34 cellular contexts compared by ENCODE assay signal in genomic region chr7:15567652-15568051, GRCh38. TPM values are rescaled to one million over a fixed set of nuclear protein-coding genes. Genes with fewer than 3 reads are reported as not detected.
"Had no signal": no experiment of that assay in that cellular context is flagged by ENCODE, and none has a peak within 500 bp of the region (broad histone marks: within the 10 kb centered on the region; RNA-seq: fewer than 3 reads in every experiment).

No MANE protein-coding gene starts in this region.

- H3K27ac Mint-ChIP-seq: activated B cell treated with CpG ODN at 0.5 μM for 24 hours; activated CD4-positive, alpha-beta memory T cell treated with anti-CD3 and anti-CD28 coated beads for 36 hours; activated naive CD4-positive, alpha-beta T cell treated with anti-CD3 and anti-CD28 coated beads, Interleukin-2, amount 10 ng/mL, durations not matched to agents 7 days and 5 days; activated naive CD8-positive, alpha-beta T cell; activated naive CD8-positive, alpha-beta T cell treated with anti-CD3 and anti-CD28 coated beads, Interleukin-2, amount 50 U/mL, for 24 hours; activated T-helper 1 cell treated with anti-CD3 and anti-CD28 coated beads, Interleukin-12 subunit alpha, Interleukin-12 subunit beta, Interleukin-2, Interleukin-4 antibody, amounts not matched to agents 30 ng/mL and 10 ng/mL and 1 ng/mL, durations not matched to agents 14 hours and 24 hours and 36 hours; T-cell; T-helper 17 cell had no signal

- ATAC-seq: activated naive CD8-positive, alpha-beta T cell treated with anti-CD3 and anti-CD28 coated beads, Interleukin-2, amount 50 U/mL, for 24 hours; activated T-cell treated with anti-CD3 and anti-CD28 coated beads, Interleukin-2, amount 50 U/mL, for 4 hours; PC-3; Right ventricle myocardium inferior; SK-N-SH treated with all-trans-retinoic acid at 6 μM for 48 hours; T-cell; T-helper 17 cell had no signal

- H3K27me3 Mint-ChIP-seq: activated B cell treated with CpG ODN at 0.5 μM for 24 hours; activated CD4-positive, alpha-beta memory T cell treated with anti-CD3 and anti-CD28 coated beads for 36 hours; activated naive CD4-positive, alpha-beta T cell treated with anti-CD3 and anti-CD28 coated beads, Interleukin-2, amount 10 ng/mL, durations not matched to agents 7 days and 5 days; activated naive CD8-positive, alpha-beta T cell; activated naive CD8-positive, alpha-beta T cell treated with anti-CD3 and anti-CD28 coated beads, Interleukin-2, amount 50 U/mL, for 24 hours; central memory CD8-positive, alpha-beta T cell; T-cell; T-helper 17 cell had no signal

- H3K9me3 Mint-ChIP-seq: activated T-helper 1 cell treated with anti-CD3 and anti-CD28 coated beads, Interleukin-12 subunit alpha, Interleukin-12 subunit beta, Interleukin-2, Interleukin-4 antibody, amounts not matched to agents 30 ng/mL and 10 ng/mL and 1 ng/mL, durations not matched to agents 14 hours and 24 hours and 36 hours had no signal

- DNase-seq: activated B cell treated with CpG ODN at 0.5 μM for 24 hours; activated CD4-positive, alpha-beta memory T cell treated with anti-CD3 and anti-CD28 coated beads for 36 hours; activated CD4-positive, alpha-beta T cell treated with anti-CD3 and anti-CD28 coated beads for 4 hours; activated CD4-positive, alpha-beta T cell treated with anti-CD3 and anti-CD28 coated beads, Interleukin-2, amount 50 U/mL, for 1 hour; activated CD4-positive, CD25-positive, alpha-beta regulatory T cell treated with anti-CD3 and anti-CD28 coated beads, Interleukin-2, amount 50 U/mL, for 72 hours; activated CD8-positive, alpha-beta memory T cell treated with anti-CD3 and anti-CD28 coated beads, Interleukin-2, amount 50 U/mL, for 4 hours; activated effector memory CD4-positive, alpha-beta T cell treated with Interleukin-2 at 50 U/mL for 16 hours; activated naive CD4-positive, alpha-beta T cell treated with anti-CD3 and anti-CD28 coated beads, Interleukin-2, amount 10 ng/mL, durations not matched to agents 7 days and 5 days; activated naive CD8-positive, alpha-beta T cell treated with anti-CD3 and anti-CD28 coated beads, Interleukin-2, amount 50 U/mL, for 24 hours; activated T-cell treated with anti-CD3 and anti-CD28 coated beads for 4 hours; activated T-cell treated with anti-CD3 and anti-CD28 coated beads, Interleukin-2, amount 50 U/mL, for 4 hours; anterior cingulate cortex; brain microvascular endothelial cell; Karpas-422; KBM-7; NCI-H1048; NCI-H187 treated with DMSO at 0.1 percent for 48 hours; NCI-H2081; NCI-H510A; NCI-H526; NCI-H774; PC-3; Peyer's patch; RPMI8226; SIG-M5; T-cell; T-helper 17 cell had no signal

- H3K4me1 Mint-ChIP-seq: activated B cell treated with CpG ODN at 0.5 μM for 24 hours; activated naive CD4-positive, alpha-beta T cell treated with anti-CD3 and anti-CD28 coated beads, Interleukin-2, amount 10 ng/mL, durations not matched to agents 7 days and 5 days; activated naive CD8-positive, alpha-beta T cell treated with anti-CD3 and anti-CD28 coated beads, Interleukin-2, amount 50 U/mL, for 24 hours; central memory CD8-positive, alpha-beta T cell; T-cell; T-helper 17 cell had no signal

- H3K4me3 Mint-ChIP-seq: activated B cell treated with CpG ODN at 0.5 μM for 24 hours; activated CD4-positive, alpha-beta memory T cell treated with anti-CD3 and anti-CD28 coated beads for 36 hours; activated naive CD4-positive, alpha-beta T cell treated with anti-CD3 and anti-CD28 coated beads, Interleukin-2, amount 10 ng/mL, durations not matched to agents 7 days and 5 days; activated naive CD8-positive, alpha-beta T cell; activated naive CD8-positive, alpha-beta T cell treated with anti-CD3 and anti-CD28 coated beads, Interleukin-2, amount 50 U/mL, for 24 hours; activated T-cell treated with anti-CD3 and anti-CD28 coated beads, Interleukin-2, amount 50 U/mL, for 4 hours; activated T-helper 1 cell treated with anti-CD3 and anti-CD28 coated beads, Interleukin-12 subunit alpha, Interleukin-12 subunit beta, Interleukin-2, Interleukin-4 antibody, amounts not matched to agents 30 ng/mL and 10 ng/mL and 1 ng/mL, durations not matched to agents 14 hours and 24 hours and 36 hours; central memory CD8-positive, alpha-beta T cell; T-cell; T-helper 17 cell had no signal

- H3K36me3 Mint-ChIP-seq: activated CD4-positive, alpha-beta memory T cell treated with anti-CD3 and anti-CD28 coated beads for 36 hours; activated naive CD4-positive, alpha-beta T cell treated with anti-CD3 and anti-CD28 coated beads, Interleukin-2, amount 10 ng/mL, durations not matched to agents 7 days and 5 days; activated naive CD8-positive, alpha-beta T cell; T-cell had no signal

RNA-seq across cellular contexts. Expression of gene AGMO, which starts 5.8 kb away (rescaled TPM):
- total RNA-seq: activated B cell treated with CpG ODN at 0.5 μM for 24 hours; activated CD4-positive, alpha-beta memory T cell treated with anti-CD3 and anti-CD28 coated beads for 36 hours; activated T-cell treated with anti-CD3 and anti-CD28 coated beads, Interleukin-2, amount 50 U/mL, for 4 hours; activated T-helper 1 cell treated with anti-CD3 and anti-CD28 coated beads, Interleukin-12 subunit alpha, Interleukin-12 subunit beta, Interleukin-2, Interleukin-4 antibody, amounts not matched to agents 30 ng/mL and 10 ng/mL and 1 ng/mL, durations not matched to agents 14 hours and 24 hours and 36 hours; cardiac muscle cell; MCF 10A; T-cell; T-helper 17 cell had no signal
